In the genomic region with DNA sequence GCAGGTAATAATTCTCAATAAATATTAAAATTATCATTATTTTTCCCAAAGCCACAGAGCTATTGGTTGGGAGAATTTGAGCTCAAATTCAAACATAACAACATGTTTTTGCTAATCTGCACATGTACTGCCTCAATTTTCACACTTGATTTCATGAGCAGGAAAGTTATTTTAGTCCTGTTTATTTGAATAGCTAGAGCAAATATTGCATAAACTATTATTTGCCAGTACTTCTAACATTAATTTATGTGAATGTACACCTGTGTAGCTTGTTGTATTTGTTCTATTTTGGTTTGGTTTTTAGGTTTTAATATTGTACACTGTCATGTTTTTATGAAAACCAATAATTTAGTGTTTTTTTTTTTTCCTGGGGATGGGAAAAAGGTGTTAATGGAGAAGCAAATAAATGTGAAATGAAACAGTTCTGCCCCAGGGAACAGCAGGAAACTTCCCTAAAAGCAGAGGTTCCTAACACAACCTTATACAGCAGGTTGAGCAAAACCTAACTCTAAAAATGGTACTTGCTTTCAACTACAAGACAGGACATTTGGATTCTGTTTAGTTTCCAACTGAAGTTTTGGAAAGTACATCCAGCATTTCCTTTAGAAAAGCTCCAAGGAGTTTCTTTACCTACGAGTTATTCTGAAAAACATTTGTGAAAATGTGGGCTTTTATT, we compare ENCODE assay signal across 19 cellular contexts.
A peak's percentile ranks its signal among the peaks of the same experiment; 100 is the strongest.
DNase-seq lines count a peak whose midpoint lies in the region; ATAC-seq and TF ChIP-seq lines count a peak whose summit lies in the region.
"Had no signal": no experiment of that assay in that cellular context is flagged by ENCODE, and none has a peak within 500 bp of the region (broad histone marks: within the 10 kb centered on the region; RNA-seq: fewer than 3 reads in every experiment).

No MANE protein-coding gene starts in this region.

- 0 out of 2 replicates have a peak, but pooled peaks cover 3% of the 10 kb centered on the region for H3K9me1 ChIP-seq in IMR-90 (ENCODE audit: insufficient read depth, low read length)

- peak overlapping the region; percentile 94 for H2BK5ac ChIP-seq in IMR-90 (ENCODE audit: low read depth, low read length, poor library complexity, severe bottlenecking)

- dilution Hi-C loops in IMR-90 (cut with HindIII; ENCODE audit: low sequenced_read_pairs, unreplicated experiment), result no loop called here

- peak overlapping the region; percentile 75 for H3K14ac ChIP-seq in IMR-90 (replicated peaks; ENCODE audit: low read depth, low read length)

- TF ChIP-seq RAD21 in IMR-90 (IDR thresholded peaks at IDR 0.05; ENCODE audit: low read length), result no peak

- H4K5ac ChIP-seq in IMR-90 (ENCODE audit: low read depth, low read length), result peak overlapping the region; percentile 98; the same call in 1 of the 2 replicates

- peak overlapping the region; percentile 63; the same call in 1 of the 2 replicates for H3K23ac ChIP-seq in IMR-90 (ENCODE audit: low read depth, low read length)

- H3K4me3 ChIP-seq in IMR-90 (ENCODE audit: insufficient read depth, low read depth, low read length), result no peak overlapping the region
- no peak overlapping the region for H3K4me3 ChIP-seq in muscle layer of colon (ENCODE audit: low read depth in 1 of 2, low read length in 2 of 2)
- H3K4me3 ChIP-seq in thoracic aorta, result no peak overlapping the region
- H3K4me3 ChIP-seq in HAP-1, result no peak overlapping the region
- no peak overlapping the region for H3K4me3 ChIP-seq in OCI-LY7 (ENCODE audit: low read depth, low read length, poor library complexity, severe bottlenecking)
- H3K4me3 ChIP-seq: dorsolateral prefrontal cortex, hepatocyte had no signal

- in situ Hi-C loops in IMR-90 (cut with MboI; ENCODE audit: low sequenced_read_pairs) (loop anchor here (5.0 to 10.0 kb wide), 4 partner anchors 39 to 507 kb away; a partner anchor contains a TSS), HAP-1 (cut with MboI; ENCODE audit: low sequenced_read_pairs) (loop anchor here (10.0 to 25.0 kb wide), 2 partner anchors 317 to 499 kb away; a partner anchor contains a TSS)

- H3K36me3 Mint-ChIP-seq in chondrocyte (ENCODE audit: low read depth), result no peaks in the 10 kb centered on the region
- H3K36me3 Mint-ChIP-seq: brain had no signal

- H3K4me3 Mint-ChIP-seq in chondrocyte (ENCODE audit: unreplicated experiment), result no peak overlapping the region
- H3K4me3 Mint-ChIP-seq: brain had no signal

- BruUV-seq in IMR-90 (replicated peaks; lab: Mats Ljungman, UMichigan), result no TSS peak
- BruUV-seq in OCI-LY7 (replicated peaks; lab: Mats Ljungman, UMichigan), result no TSS peak

- H3K79me1 ChIP-seq in IMR-90 (ENCODE audit: low read depth in 1 of 2, low read length in 2 of 2), result no peaks in the 10 kb centered on the region

- H2BK20ac ChIP-seq in IMR-90 (ENCODE audit: low read depth, low read length), result peak overlapping the region; percentile 90

- H2BK120ac ChIP-seq in IMR-90 (ENCODE audit: low read depth, low read length), result peak overlapping the region; percentile 97

- H4K20me1 ChIP-seq in IMR-90 (ENCODE audit: insufficient read depth, low read length), result no peaks in the 10 kb centered on the region
- no peaks in the 10 kb centered on the region for H4K20me1 ChIP-seq in OCI-LY7 (ENCODE audit: insufficient read depth, low read length)

- TF ChIP-seq CTCF in IMR-90 (conservative IDR thresholded peaks at IDR 0.05; ENCODE audit: low read depth, low read length), result no peak
- no peak for TF ChIP-seq CTCF in chondrocyte (IDR thresholded peaks at IDR 0.05)
- no peak for TF ChIP-seq CTCF in thoracic aorta (IDR thresholded peaks at IDR 0.05)
- no peak for TF ChIP-seq CTCF in OCI-LY7 (conservative IDR thresholded peaks at IDR 0.05; ENCODE audit: low read length)

- H3K27me3 Mint-ChIP-seq in chondrocyte (ENCODE audit: low read depth), result no peaks in the 10 kb centered on the region

- peak overlapping the region; percentile 84; the same call in 2 of the 3 replicates for H2BK15ac ChIP-seq in IMR-90 (ENCODE audit: low read depth, low read length)

- peak overlapping the region; percentile 91 to 97 for H4K8ac ChIP-seq in IMR-90 (ENCODE audit: low read depth in 2 of 2, low read length in 2 of 2)

- peak overlapping the region; percentile 95; the same call in 1 of the 2 replicates for H3K4ac ChIP-seq in IMR-90 (ENCODE audit: low read depth, low read length)

- TF ChIP-seq POLR2A in IMR-90 (IDR thresholded peaks at IDR 0.05; ENCODE audit: low read depth, low read length), result no peak

- H3K9me3 ChIP-seq in IMR-90 (ENCODE audit: control insufficient read depth, insufficient read depth, low read length) (no peaks in the 10 kb centered on the region), muscle layer of colon (ENCODE audit: low read length) (no peaks in the 10 kb centered on the region), thoracic aorta (no peaks in the 10 kb centered on the region), HAP-1 (no peaks in the 10 kb centered on the region), OCI-LY7 (ENCODE audit: low read length) (no peaks in the 10 kb centered on the region)

- peak overlapping the region; percentile 95 for H4K91ac ChIP-seq in IMR-90 (ENCODE audit: insufficient read depth, low read depth, low read length)

- DNase-seq in IMR-90 (no peak), chondrocyte (ENCODE audit: low spot score) (no peak), thoracic aorta (ENCODE audit: low spot score) (no peak), HAP-1 (ENCODE audit: low spot score in 2 of 2) (no peak), NCI-H2227 (lab: John Stamatoyannopoulos, UW; ENCODE audit: unreplicated experiment) (no peak), OCI-LY7 (ENCODE audit: low spot score) (no peak)
- DNase-seq: activated CD4-positive, alpha-beta T cell treated with anti-CD3 and anti-CD28 coated beads for 4 hours; activated CD8-positive, alpha-beta memory T cell treated with anti-CD3 and anti-CD28 coated beads, Interleukin-2, amount 50 U/mL, for 48 hours; activated gamma-delta T cell treated with Interleukin-2 at 50 U/mL for 16 hours; COR-L47; dorsolateral prefrontal cortex; KG1; kidney; NCI-H69; nucleus accumbens had no signal

- ATAC-seq in IMR-90 (ENCODE audit: low read depth) (no peak), thoracic aorta (ENCODE audit: insufficient number of reproducible peaks, low FRiP score, low read depth) (no peak), GM21360 (IDR thresholded peaks at IDR 0.05; ENCODE audit: unreplicated experiment) (no peak)

- H3K4me1 ChIP-seq in IMR-90 (ENCODE audit: control insufficient read depth, insufficient read depth, low read length), result peaks cover 23% of the 10 kb centered on the region
- H3K4me1 ChIP-seq in muscle layer of colon (ENCODE audit: insufficient read depth, low read length), result peaks cover 89% of the 10 kb centered on the region
- peaks cover 46 to 96% of the 10 kb centered on the region in 2 donors for H3K4me1 ChIP-seq in thoracic aorta (ENCODE audit: control insufficient read depth in 1 of 2, low read depth in 2 of 2)
- H3K4me1 ChIP-seq in HAP-1, result no peaks in the 10 kb centered on the region
- H3K4me1 ChIP-seq in OCI-LY7 (ENCODE audit: insufficient read depth, low read length, poor library complexity, severe bottlenecking), result no peaks in the 10 kb centered on the region

- H3K9me2 ChIP-seq in OCI-LY7 (ENCODE audit: insufficient read depth, low read length), result no peaks in the 10 kb centered on the region

- no peaks in the 10 kb centered on the region for H3K79me2 ChIP-seq in OCI-LY7 (ENCODE audit: insufficient read depth, low read depth, low read length)
- H3K79me2 ChIP-seq: hepatocyte had no signal

- H3K36me3 ChIP-seq in IMR-90 (ENCODE audit: control insufficient read depth, insufficient read depth, low read length) (no peaks in the 10 kb centered on the region), muscle layer of colon (ENCODE audit: insufficient read depth, low read length) (peaks cover 6% of the 10 kb centered on the region), thoracic aorta (no peaks in the 10 kb centered on the region), HAP-1 (replicated peaks) (no peaks in the 10 kb centered on the region), OCI-LY7 (ENCODE audit: insufficient read depth, low read length) (no peaks in the 10 kb centered on the region)

- H3K4me2 ChIP-seq in IMR-90 (ENCODE audit: low read depth, low read length) (no peak overlapping the region), OCI-LY7 (ENCODE audit: low read length) (no peak overlapping the region)
- H3K4me2 ChIP-seq: hepatocyte had no signal

- peak overlapping the region; percentile 19; the same call in 1 of the 2 replicates for H3K9ac ChIP-seq in IMR-90 (ENCODE audit: low read depth, low read length)
- H3K9ac ChIP-seq in muscle layer of colon (ENCODE audit: low read length), result peak overlapping the region; percentile 33

- intact Hi-C loops in IMR-90 (cut with micrococcal nuclease), result loop anchor here (2.0 kb wide), 1 partner anchor 39 kb away; no protein-coding TSS in a partner anchor
- intact Hi-C loops in OCI-LY7 (cut with micrococcal nuclease; ENCODE audit: unreplicated experiment), result loop anchor here (10.0 kb wide), 1 partner anchor 507 kb away; no protein-coding TSS in a partner anchor

- H3K56ac ChIP-seq in IMR-90 (ENCODE audit: extremely low read depth, insufficient read depth, low read length), result peak overlapping the region; percentile 58; the same call in 1 of the 2 replicates

- no peak overlapping the region for H2AK9ac ChIP-seq in IMR-90 (replicated peaks; ENCODE audit: low read depth, low read length, poor library complexity)

- CTCF ChIA-PET in IMR-90 (lab: Yijun Ruan, JAX), result interaction anchor here (1.0 kb wide), 1 partner anchor 52 kb away, joined by 5 read pairs; no protein-coding TSS in a partner anchor
- CTCF ChIA-PET in OCI-LY7 (lab: Charles Lee; ENCODE audit: unreplicated experiment), result no interaction called here

- H3K27me3 ChIP-seq in IMR-90 (ENCODE audit: control insufficient read depth, insufficient read depth, low read length), result no peaks in the 10 kb centered on the region
- no peaks in the 10 kb centered on the region for H3K27me3 ChIP-seq in muscle layer of colon (ENCODE audit: control insufficient read depth in 1 of 2, insufficient read depth in 2 of 2, low read length in 2 of 2)
- H3K27me3 ChIP-seq in thoracic aorta (replicated peaks; ENCODE audit: insufficient read depth), result no peaks in the 10 kb centered on the region
- H3K27me3 ChIP-seq in HAP-1 (ENCODE audit: low read depth), result no peaks in the 10 kb centered on the region
- H3K27me3 ChIP-seq: dorsolateral prefrontal cortex, hepatocyte had no signal

- H3K27ac Mint-ChIP-seq in chondrocyte (ENCODE audit: unreplicated experiment), result peak overlapping the region; percentile 91

- WGBS in IMR-90 (ENCODE audit: extremely low coverage in 2 of 2, insufficient read length in 1 of 2), 2 experiments, result no CpG with 5 or more reads among the region's 1 CpG

- peak overlapping the region; percentile 44; the same call in 1 of the 2 replicates for H2AK5ac ChIP-seq in IMR-90 (ENCODE audit: low read depth, low read length)

- peaks cover 2% of the 10 kb centered on the region for H3K9me3 Mint-ChIP-seq in chondrocyte (ENCODE audit: low read depth)
- H3K9me3 Mint-ChIP-seq: brain had no signal

- POLR2A ChIA-PET in IMR-90 (lab: Charles Lee; ENCODE audit: unreplicated experiment) (interaction anchor here (0.6 to 1.9 kb wide), 4 partner anchors 28 to 312 kb away, joined by 5 to 13 read pairs (median 6); no protein-coding TSS in a partner anchor), OCI-LY7 (lab: Charles Lee) (interaction anchor here (0.5 to 1.4 kb wide), 3 partner anchors 21 to 318 kb away, joined by 3 to 4 read pairs (median 4); no protein-coding TSS in a partner anchor)

- H3K4me1 Mint-ChIP-seq in chondrocyte (ENCODE audit: low read depth), result peaks cover 41% of the 10 kb centered on the region

- H3K18ac ChIP-seq in IMR-90 (ENCODE audit: low read depth, low read length), result peak overlapping the region; percentile 99; the same call in 1 of the 2 replicates

- H3K27ac ChIP-seq in IMR-90 (ENCODE audit: insufficient read depth, low read length), result peak overlapping the region; percentile 99; the same call in 1 of the 2 replicates
- H3K27ac ChIP-seq in muscle layer of colon (ENCODE audit: low read depth, low read length), result peak overlapping the region; percentile 61
- H3K27ac ChIP-seq in thoracic aorta, result peak overlapping the region; percentile 91 to 96
- no peak overlapping the region for H3K27ac ChIP-seq in OCI-LY7 (ENCODE audit: low read depth, low read length, poor library complexity, severe bottlenecking)
- H3K27ac ChIP-seq: hepatocyte had no signal

- no peak overlapping the region for H2AFZ ChIP-seq in IMR-90 (replicated peaks; ENCODE audit: low read length, poor library complexity)
- H2AFZ ChIP-seq in OCI-LY7 (ENCODE audit: low read length), result no peak overlapping the region
- H2AFZ ChIP-seq: hepatocyte had no signal
